Comparison of ENCODE assay signal across 8 cellular contexts in genomic region chr20:5118220-5119142, GRCh38. TPM values are rescaled to one million over a fixed set of nuclear protein-coding genes. Genes with fewer than 3 reads are reported as not detected.
DNase-seq lines count a peak whose midpoint lies in the region; ATAC-seq, FAIRE-seq and TF ChIP-seq lines count a peak whose summit lies in the region.

No MANE protein-coding gene starts in this region.

- H3K4me3 ChIP-seq in PC-9 = peak overlapping the region; percentile 94
- peak overlapping the region; percentile 67 to 88 for H3K4me3 ChIP-seq in esophagus (ENCODE audit: low read depth in 1 of 2, low read length in 2 of 2)
- H3K4me3 ChIP-seq in rectal smooth muscle tissue (ENCODE audit: low read length) = peak overlapping the region; percentile 98

- 5 to 6% methylated on average over 23 of the region's 23 CpGs for whole genome bisulfite sequencing in esophagus, 2 donors

- H3K4me1 ChIP-seq in PC-9 (replicated peaks; ENCODE audit: insufficient read depth) = peaks cover 37% of the 10 kb centered on the region
- H3K4me1 ChIP-seq in esophagus (ENCODE audit: control insufficient read depth in 2 of 2, insufficient read depth in 2 of 2, low read length in 1 of 2) = peaks cover 4 to 7% of the 10 kb centered on the region in 2 donors
- H3K4me1 ChIP-seq in rectal smooth muscle tissue (ENCODE audit: control insufficient read depth, insufficient read depth, low read length) = peaks cover 10% of the 10 kb centered on the region

- H3K36me3 ChIP-seq in PC-9 (ENCODE audit: low read depth) (peaks cover 43% of the 10 kb centered on the region), esophagus (ENCODE audit: control insufficient read depth in 2 of 2, insufficient read depth in 2 of 2, low read length in 1 of 2) (no peaks in the 10 kb centered on the region), rectal smooth muscle tissue (ENCODE audit: control insufficient read depth, insufficient read depth, low read length) (peaks cover 3% of the 10 kb centered on the region)

- peaks cover 42% of the 10 kb centered on the region for H3K79me2 ChIP-seq in PC-9 (ENCODE audit: low read depth)

- peaks cover 54% of the 10 kb centered on the region for H3F3A ChIP-seq in PC-9 (ENCODE audit: insufficient read depth, low read depth)

- no peak overlapping the region for H3K9ac ChIP-seq in rectal smooth muscle tissue (ENCODE audit: low read length)

- no TSS peak for BruUV-seq in PC-9 (replicated peaks; lab: Mats Ljungman, UMichigan)

- TF ChIP-seq POLR2A in GM12891 (IDR thresholded peaks at IDR 0.05; ENCODE audit: low read depth, low read length) = no peak
- TF ChIP-seq POLR2A in GM18505 (IDR thresholded peaks at IDR 0.05; ENCODE audit: borderline replicate concordance, extremely low read depth, insufficient read depth, insufficient read length) = no peak

- CTCF ChIA-PET in PC-9 (lab: Charles Lee) = no interaction called here

- TF ChIP-seq CTCF in PC-9 (conservative IDR thresholded peaks at IDR 0.05) = no peak

- peaks cover 16% of the 10 kb centered on the region for H4K20me1 ChIP-seq in PC-9 (ENCODE audit: insufficient read depth)

- intact Hi-C loops in PC-9 (cut with micrococcal nuclease; ENCODE audit: unreplicated experiment) = no loop called here

- H3K9me3 ChIP-seq in PC-9 (ENCODE audit: insufficient read depth, low read depth) (no peaks in the 10 kb centered on the region), esophagus (ENCODE audit: control insufficient read depth in 2 of 2, insufficient read depth in 1 of 2, low read depth in 1 of 2, low read length in 1 of 2) (no peaks in the 10 kb centered on the region)

- H3K27me3 ChIP-seq in PC-9 (ENCODE audit: insufficient read depth, low read depth) = no peaks in the 10 kb centered on the region
- no peaks in the 10 kb centered on the region for H3K27me3 ChIP-seq in esophagus (ENCODE audit: control insufficient read depth in 1 of 2, insufficient read depth in 2 of 2, low read length in 2 of 2)
- no peaks in the 10 kb centered on the region for H3K27me3 ChIP-seq in rectal smooth muscle tissue (ENCODE audit: control insufficient read depth, insufficient read depth, low read length)

- H3K27ac ChIP-seq in PC-9 (no peak overlapping the region), esophagus (ENCODE audit: low read depth in 2 of 2, low read length in 1 of 2) (peak overlapping the region; percentile 97), rectal smooth muscle tissue (ENCODE audit: low read depth, low read length) (no peak overlapping the region)

- peak overlapping the region; percentile 97; the same call in 1 of the 2 replicates for H2AFZ ChIP-seq in PC-9

- ATAC-seq in GM18505 (IDR thresholded peaks at IDR 0.05; ENCODE audit: unreplicated experiment) = no peak

- H3K9me2 ChIP-seq in PC-9 (ENCODE audit: insufficient read depth) = no peaks in the 10 kb centered on the region

- peak; percentile 69 for FAIRE-seq in GM12891 (lab: Jason Lieb, UNC)

- DNase-seq in GM12891 (ENCODE audit: insufficient read length, low spot score) (no peak), PC-9 (no peak), NCI-H2227 (lab: John Stamatoyannopoulos, UW; ENCODE audit: unreplicated experiment) (no peak), OCI-M2 (lab: John Stamatoyannopoulos, UW; ENCODE audit: unreplicated experiment) (no peak), mucosa of gallbladder (ENCODE audit: low spot score) (no peak)

- POLR2A ChIA-PET in PC-9 (lab: Charles Lee; ENCODE audit: unreplicated experiment) = interaction anchor here (0.5 to 0.7 kb wide), 4 partner anchors 161 to 1361 kb away, joined by 3 to 8 read pairs (median 5); no protein-coding TSS in a partner anchor

- H3K4me2 ChIP-seq in PC-9 = peak overlapping the region; percentile 96

TF ChIP-seq in GM12891, 5 proteins besides CTCF, POLR2A, EP300 and RAD21:
- TF ChIP-seq POU2F2 (IDR thresholded peaks at IDR 0.05; ENCODE audit: low read depth, low read length) (no peak), TAF1 (IDR thresholded peaks at IDR 0.05; ENCODE audit: low read depth, low read length) (no peak), POLR2AphosphoS5 (IDR thresholded peaks at IDR 0.05; ENCODE audit: low read depth, low read length) (no peak)

RNA-seq across cellular contexts. Expression of gene PCNA, which starts 1.3 kb away (rescaled TPM):
- 269 TPM for polyA plus RNA-seq in GM12891 (2012; ENCODE audit: low read depth, missing spikeins)
- total RNA-seq in PC-9 (2021) (164 and 207 TPM in 2 replicates), mucosa of gallbladder (43.9 TPM)
- 100 to 1,000 TPM in 1 of 2 donors, 10 to 100 TPM in 1; 61.2 to 143 TPM for polyA plus RNA-seq in esophagus

RNA-seq across cellular contexts. Expression of gene TMEM230, which starts 5.6 kb away (rescaled TPM):
- 75.8 TPM for polyA plus RNA-seq in GM12891 (2012; ENCODE audit: low read depth, missing spikeins)
- total RNA-seq in PC-9 (2021) (73.1 and 94.3 TPM in 2 replicates), mucosa of gallbladder (107 TPM)
- 10 to 100 TPM; 40.0 to 55.9 TPM for polyA plus RNA-seq in esophagus

RNA-seq across cellular contexts. Expression of gene CDS2, which starts 8.3 kb away (rescaled TPM):
- 5.9 TPM for polyA plus RNA-seq in GM12891 (2012; ENCODE audit: low read depth, missing spikeins)
- total RNA-seq in PC-9 (2021) = 37.0 and 42.8 TPM in 2 replicates
- polyA plus RNA-seq in esophagus = 1 to 10 TPM; 5.1 to 7.3 TPM
- 53.0 TPM for total RNA-seq in mucosa of gallbladder

Comparison
In these comparisons a context has a peak if more than half of its experiments do, and no peak if none do; other contexts are left out.
1. H3K27ac ChIP-seq: peak in esophagus (2 of 2); none in PC-9 (single experiment) and rectal smooth muscle tissue (single experiment).
2. Peak in every context shown above with its lines, with median percentiles within 50 percentile points of each other: H3K4me3 ChIP-seq.